19 cellular contexts compared by ENCODE assay signal in genomic region chr2:190443055-190443454, GRCh38. TPM values are rescaled to one million over a fixed set of nuclear protein-coding genes. Genes with fewer than 3 reads are reported as not detected.
DNase-seq lines count a peak whose midpoint lies in the region; ATAC-seq and TF ChIP-seq lines count a peak whose summit lies in the region.
"Had no signal": no experiment of that assay in that cellular context is flagged by ENCODE, and none has a peak within 500 bp of the region (broad histone marks: within the 10 kb centered on the region; RNA-seq: fewer than 3 reads in every experiment).

No MANE protein-coding gene starts in this region.

- H4K5ac ChIP-seq in IMR-90 (ENCODE audit: low read depth, low read length), result no peak overlapping the region

- H3K14ac ChIP-seq in IMR-90 (replicated peaks; ENCODE audit: low read depth, low read length), result no peak overlapping the region

- H3K36me3 ChIP-seq in IMR-90 (ENCODE audit: control insufficient read depth, insufficient read depth, low read length), result no peaks in the 10 kb centered on the region
- H3K36me3 ChIP-seq in rectal smooth muscle tissue (ENCODE audit: control insufficient read depth, insufficient read depth, low read length), result no peaks in the 10 kb centered on the region

- no peak overlapping the region for H4K8ac ChIP-seq in IMR-90 (ENCODE audit: low read depth in 2 of 2, low read length in 2 of 2)

- no peaks in the 10 kb centered on the region for H3K9me3 Mint-ChIP-seq in activated T-cell treated with anti-CD3 and anti-CD28 coated beads, Interleukin-2, amount 50 U/mL, for 72 hours
- H3K9me3 Mint-ChIP-seq: IgD-negative memory B cell had no signal

- H3K36me3 Mint-ChIP-seq in activated T-cell treated with anti-CD3 and anti-CD28 coated beads, Interleukin-2, amount 50 U/mL, for 72 hours (ENCODE audit: insufficient read depth in 2 of 2), result peaks cover 2 to 8% of the 10 kb centered on the region in 2 donors
- H3K36me3 Mint-ChIP-seq: IgD-negative memory B cell had no signal

- no peak overlapping the region for H3K56ac ChIP-seq in IMR-90 (ENCODE audit: extremely low read depth, insufficient read depth, low read length)

- TF ChIP-seq POLR2A in IMR-90 (IDR thresholded peaks at IDR 0.05; ENCODE audit: low read depth, low read length), result no peak

- H3K4me3 ChIP-seq in IMR-90 (ENCODE audit: insufficient read depth, low read depth, low read length) (no peak overlapping the region), dorsolateral prefrontal cortex (no peak overlapping the region), rectal smooth muscle tissue (ENCODE audit: low read length) (no peak overlapping the region)
- H3K4me3 ChIP-seq: Peyer's patch had no signal

- H3K4me3 Mint-ChIP-seq in activated T-cell treated with anti-CD3 and anti-CD28 coated beads, Interleukin-2, amount 50 U/mL, for 72 hours, result no peak overlapping the region
- H3K4me3 Mint-ChIP-seq: IgD-negative memory B cell had no signal

- dilution Hi-C loops in IMR-90 (cut with HindIII; ENCODE audit: low sequenced_read_pairs, unreplicated experiment), result no loop called here

- H3K27me3 ChIP-seq in IMR-90 (ENCODE audit: control insufficient read depth, insufficient read depth, low read length), result no peaks in the 10 kb centered on the region
- no peaks in the 10 kb centered on the region for H3K27me3 ChIP-seq in dorsolateral prefrontal cortex
- no peaks in the 10 kb centered on the region for H3K27me3 ChIP-seq in rectal smooth muscle tissue (ENCODE audit: control insufficient read depth, insufficient read depth, low read length)
- H3K27me3 ChIP-seq: Peyer's patch had no signal

- POLR2A ChIA-PET in IMR-90 (lab: Charles Lee; ENCODE audit: unreplicated experiment), result no interaction called here

- peak overlapping the region; percentile 17 for H3K27ac Mint-ChIP-seq in activated T-cell treated with anti-CD3 and anti-CD28 coated beads, Interleukin-2, amount 50 U/mL, for 72 hours

- H2AK5ac ChIP-seq in IMR-90 (ENCODE audit: low read depth, low read length), result no peak overlapping the region

- BruUV-seq in IMR-90 (replicated peaks; lab: Mats Ljungman, UMichigan), result no TSS peak

- H3K18ac ChIP-seq in IMR-90 (ENCODE audit: low read depth, low read length), result no peak overlapping the region

- no peak overlapping the region for H2AFZ ChIP-seq in IMR-90 (replicated peaks; ENCODE audit: low read length, poor library complexity)

- peaks cover 74% of the 10 kb centered on the region for H3K4me1 Mint-ChIP-seq in activated T-cell treated with anti-CD3 and anti-CD28 coated beads, Interleukin-2, amount 50 U/mL, for 72 hours (ENCODE audit: low read depth)

- no peak overlapping the region for H4K91ac ChIP-seq in IMR-90 (ENCODE audit: insufficient read depth, low read depth, low read length)

- CTCF ChIA-PET in IMR-90 (lab: Yijun Ruan, JAX), result no interaction called here

- H2BK5ac ChIP-seq in IMR-90 (ENCODE audit: low read depth, low read length, poor library complexity, severe bottlenecking), result no peak overlapping the region

- H2BK15ac ChIP-seq in IMR-90 (ENCODE audit: low read depth, low read length), result no peak overlapping the region

- no peaks in the 10 kb centered on the region for H3K9me1 ChIP-seq in IMR-90 (ENCODE audit: insufficient read depth, low read length)

- WGBS in IMR-90 (ENCODE audit: extremely low coverage in 2 of 2, insufficient read length in 1 of 2), 2 experiments, result no CpG with 5 or more reads among the region's 2 CpGs

- no peak overlapping the region for H2AK9ac ChIP-seq in IMR-90 (replicated peaks; ENCODE audit: low read depth, low read length, poor library complexity)

- H3K4me1 ChIP-seq in IMR-90 (ENCODE audit: control insufficient read depth, insufficient read depth, low read length), result peaks cover 4% of the 10 kb centered on the region
- H3K4me1 ChIP-seq in rectal smooth muscle tissue (ENCODE audit: control insufficient read depth, insufficient read depth, low read length), result peaks cover 28% of the 10 kb centered on the region

- no peaks in the 10 kb centered on the region for H4K20me1 ChIP-seq in IMR-90 (ENCODE audit: insufficient read depth, low read length)

- no peak for DNase-seq in activated T-cell treated with anti-CD3 and anti-CD28 coated beads, Interleukin-2, amount 50 U/mL, for 72 hours
- DNase-seq in activated T-cell treated with anti-CD3 and anti-CD28 coated beads for 4 hours (no peak), IMR-90 (peak; percentile 16), dorsolateral prefrontal cortex (no peak), NCI-H128 (lab: John Stamatoyannopoulos, UW; ENCODE audit: unreplicated experiment) (no peak)
- DNase-seq in activated CD8-positive, alpha-beta memory T cell treated with anti-CD3 and anti-CD28 coated beads for 24 hours, result no peak
- DNase-seq: AML-193, DMS79 treated with DMSO at 0.1 percent for 48 hours, HCEC 1CT, Kasumi-1, NCI-H1092 treated with DMSO at 0.1 percent for 48 hours, NCI-H2081 treated with DMSO at 0.1 percent for 48 hours, NCI-H446 treated with DMSO at 0.1 percent for 48 hours, NCI-H69, Peyer's patch had no signal

- in situ Hi-C loops in IMR-90 (cut with MboI; ENCODE audit: low sequenced_read_pairs), result no loop called here

- no peak overlapping the region for H3K4me2 ChIP-seq in IMR-90 (ENCODE audit: low read depth, low read length)

- TF ChIP-seq RAD21 in IMR-90 (IDR thresholded peaks at IDR 0.05; ENCODE audit: low read length), result no peak

- no peaks in the 10 kb centered on the region for H3K9me3 ChIP-seq in IMR-90 (ENCODE audit: control insufficient read depth, insufficient read depth, low read length)
- H3K9me3 ChIP-seq: Peyer's patch had no signal

- no peak for TF ChIP-seq CTCF in IMR-90 (conservative IDR thresholded peaks at IDR 0.05; ENCODE audit: low read depth, low read length)
- TF ChIP-seq CTCF in dorsolateral prefrontal cortex (IDR thresholded peaks at IDR 0.05 in 54 of 56, conservative IDR thresholded peaks at IDR 0.05 in 2 of 56; ENCODE audit: low read depth in 1 of 56, partially characterized antibody in 56 of 56), result no peak

- intact Hi-C loops in IMR-90 (cut with micrococcal nuclease) (no loop called here), dorsolateral prefrontal cortex (cut with DNase I) (no loop called here)

- no peak overlapping the region for H2BK20ac ChIP-seq in IMR-90 (ENCODE audit: low read depth, low read length)

- H3K9ac ChIP-seq in IMR-90 (ENCODE audit: low read depth, low read length), result no peak overlapping the region
- no peak overlapping the region for H3K9ac ChIP-seq in rectal smooth muscle tissue (ENCODE audit: low read length)

- H3K27ac ChIP-seq in IMR-90 (ENCODE audit: insufficient read depth, low read length), result no peak overlapping the region
- peak overlapping the region in 31 of 59 donors; percentile 4 to 95 (median 67) for H3K27ac ChIP-seq in dorsolateral prefrontal cortex
- peak overlapping the region; percentile 26 for H3K27ac ChIP-seq in rectal smooth muscle tissue (ENCODE audit: low read depth, low read length)
- H3K27ac ChIP-seq: 22Rv1, Peyer's patch had no signal

- ATAC-seq in activated T-cell treated with anti-CD3 and anti-CD28 coated beads, Interleukin-2, amount 50 U/mL, for 72 hours (replicated peaks in 1 of 2), result no peak
- ATAC-seq in IMR-90 (ENCODE audit: low read depth), result no peak
- no peak for ATAC-seq in HG03469 (IDR thresholded peaks at IDR 0.05; ENCODE audit: unreplicated experiment)

- no peak overlapping the region for H2BK120ac ChIP-seq in IMR-90 (ENCODE audit: low read depth, low read length)

- H3K79me1 ChIP-seq in IMR-90 (ENCODE audit: low read depth in 1 of 2, low read length in 2 of 2), result no peaks in the 10 kb centered on the region

- no peaks in the 10 kb centered on the region for H3K27me3 Mint-ChIP-seq in activated T-cell treated with anti-CD3 and anti-CD28 coated beads, Interleukin-2, amount 50 U/mL, for 72 hours (ENCODE audit: low read depth)
- H3K27me3 Mint-ChIP-seq: IgD-negative memory B cell had no signal

- no peak overlapping the region for H3K23ac ChIP-seq in IMR-90 (ENCODE audit: low read depth, low read length)

- no peak overlapping the region for H3K4ac ChIP-seq in IMR-90 (ENCODE audit: low read depth, low read length)

TF ChIP-seq in IMR-90, 13 proteins besides CTCF, POLR2A, EP300 and RAD21:
- no peak for TF ChIP-seq ELK1 (IDR thresholded peaks at IDR 0.05; ENCODE audit: borderline replicate concordance, low read depth, low read length)
- no peak for TF ChIP-seq CHD1 (IDR thresholded peaks at IDR 0.05; ENCODE audit: low read depth, low read length)
- TF ChIP-seq MAFK (IDR thresholded peaks at IDR 0.05; ENCODE audit: low read depth, low read length), result no peak

RNA-seq across cellular contexts. Expression of gene MFSD6, which starts 34.9 kb away (rescaled TPM):
- total RNA-seq in activated T-cell treated with anti-CD3 and anti-CD28 coated beads, Interleukin-2, amount 50 U/mL, for 72 hours, result 10 to 100 TPM; 51.9 to 57.8 TPM
- 7.7 and 8.1 TPM in 2 replicates for total RNA-seq in IMR-90 (2012; rRNA removed)
- 4.0 and 4.2 TPM in 2 replicates for polyA plus RNA-seq in IMR-90 (2012; rRNA removed)
- 2.7 and 4.8 TPM in 2 replicates for polyA plus RNA-seq in IMR-90 (2012; cell fraction: cytosol; rRNA removed)
- 1.6 and 5.3 TPM in 2 replicates for polyA plus RNA-seq in IMR-90 (2012; cell fraction: nucleus; rRNA removed; ENCODE audit: low replicate concordance)
- total RNA-seq in dorsolateral prefrontal cortex, result 100 to 1,000 TPM in 107 of 120 experiments, 10 to 100 TPM in 13; 57.2 to 174 (median 137) TPM
